ENCODE assay signal across 16 cellular contexts in genomic region chr7:155236386-155236785, GRCh38.
"Had no signal": no experiment of that assay in that cellular context is flagged by ENCODE, and none has a peak within 500 bp of the region (broad histone marks: within the 10 kb centered on the region; RNA-seq: fewer than 3 reads in every experiment).

No MANE protein-coding gene starts in this region.

- H3K9me3 ChIP-seq: ascending aorta, gastroesophageal sphincter, heart right ventricle, lower lobe of right lung, pancreas, stomach, testis had no signal

- DNase-seq: activated B cell treated with CpG ODN at 0.5 μM for 24 hours; activated CD4-positive, alpha-beta T cell treated with anti-CD3 and anti-CD28 coated beads for 48 hours; activated CD8-positive, alpha-beta memory T cell treated with anti-CD3 and anti-CD28 coated beads, Interleukin-2, amount 50 U/mL, for 48 hours; activated naive CD8-positive, alpha-beta T cell treated with anti-CD3 and anti-CD28 coated beads, Interleukin-2, amount 10 ng/mL, durations not matched to agents 7 days and 5 days; erythroblast; heart right ventricle; left cardiac atrium; retina; stomach; testis had no signal

- H3K4me3 ChIP-seq: ascending aorta, gastroesophageal sphincter, heart right ventricle, lower lobe of right lung, neural progenitor cell, pancreas, skin epidermis, stomach, testis had no signal

- H3K4me2 ChIP-seq: neural progenitor cell had no signal

- ATAC-seq: gastroesophageal sphincter, heart right ventricle, left cardiac atrium, lower lobe of right lung, pancreas had no signal

- H2AFZ ChIP-seq: neural progenitor cell had no signal

- H3K27me3 ChIP-seq: ascending aorta, neural progenitor cell, pancreas, testis had no signal

- H3K27ac ChIP-seq: ascending aorta, gastroesophageal sphincter, heart right ventricle, lower lobe of right lung, neural progenitor cell, skin epidermis, stomach, testis had no signal

- H3K36me3 ChIP-seq: ascending aorta, gastroesophageal sphincter, heart right ventricle, lower lobe of right lung, neural progenitor cell, pancreas, stomach had no signal

- H3K4me1 ChIP-seq: ascending aorta, heart right ventricle, lower lobe of right lung, neural progenitor cell, stomach, testis had no signal

- H3K9ac ChIP-seq: neural progenitor cell had no signal
